ENCODE assay signal across 1 cellular context in the genomic region with DNA sequence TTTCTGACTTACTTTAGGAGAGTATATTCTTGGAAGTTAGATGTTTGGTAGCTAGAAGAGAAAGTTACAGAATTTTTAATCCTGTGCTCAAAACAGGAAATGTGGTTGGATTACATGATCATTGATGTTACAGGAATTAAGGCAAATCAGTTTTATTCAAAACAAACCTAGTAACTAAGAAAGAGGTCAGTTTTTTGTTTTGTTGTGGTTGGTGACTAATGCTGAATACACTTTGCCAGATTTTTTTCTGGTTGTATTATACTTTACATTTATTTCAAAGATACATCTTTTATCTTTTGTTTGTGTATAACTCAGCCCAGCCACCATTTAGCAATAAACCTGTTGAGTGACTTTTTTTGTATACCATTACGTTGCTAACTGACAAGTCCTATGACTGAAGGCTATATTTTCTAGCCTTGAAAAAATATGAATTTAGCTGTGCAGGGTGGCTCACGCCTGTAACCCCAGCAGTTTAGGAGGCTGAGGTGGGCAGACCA.
TF ChIP-seq lines count a peak whose summit lies in the region.

No MANE protein-coding gene starts in this region.

TF ChIP-seq in H1, 55 proteins besides CTCF, POLR2A, EP300 and RAD21:
- TF ChIP-seq NANOG (IDR thresholded peaks at IDR 0.05; ENCODE audit: insufficient read depth, low read depth, low read length, poor library complexity, severe bottlenecking) (no peak), EZH2 (IDR thresholded peaks at IDR 0.05; ENCODE audit: low read depth, low read length, severe bottlenecking) (no peak), KDM1A (IDR thresholded peaks at IDR 0.05; ENCODE audit: borderline replicate concordance, low read length) (no peak), BRCA1 (IDR thresholded peaks at IDR 0.05; ENCODE audit: low read depth, low read length) (no peak), HDAC6 (IDR thresholded peaks at IDR 0.05; ENCODE audit: low read depth, low read length) (no peak), SIN3A (conservative IDR thresholded peaks at IDR 0.05 in 1 of 2, IDR thresholded peaks at IDR 0.05 in 1 of 2; ENCODE audit: low read depth in 1 of 2, low read length in 2 of 2) (no peak)
